14 cellular contexts compared by ENCODE assay signal in genomic region chr1:100982783-100983182, GRCh38.
"Had no signal": no experiment of that assay in that cellular context is flagged by ENCODE, and none has a peak within 500 bp of the region (broad histone marks: within the 10 kb centered on the region; RNA-seq: fewer than 3 reads in every experiment).

No MANE protein-coding gene starts in this region.

- DNase-seq: activated CD4-positive, alpha-beta T cell treated with anti-CD3 and anti-CD28 coated beads, Interleukin-2, amount 50 U/mL, for 1 hour; activated effector memory CD4-positive, alpha-beta T cell treated with Interleukin-2 at 50 U/mL for 16 hours; activated naive CD4-positive, alpha-beta T cell treated with anti-CD3 and anti-CD28 coated beads, Interleukin-2, amount 50 U/mL, for 16 hours; activated T-cell treated with anti-CD3 and anti-CD28 coated beads for 4 hours; hippocampal formation; naive B cell; ovary; sigmoid colon; spleen; uterus had no signal

- H3K9me3 Mint-ChIP-seq: naive B cell; T-helper 2 cell treated with Interferon-gamma antibody and Interleukin-4, amounts not matched to agents 5 μg/mL and 100 μg/mL, for 36 hours had no signal

- H3K4me3 ChIP-seq: ovary, sigmoid colon, spleen, thoracic aorta, uterus had no signal

- H3K27me3 ChIP-seq: ovary, sigmoid colon, spleen, uterus had no signal

- ATAC-seq: activated CD4-positive, CD25-positive, alpha-beta regulatory T cell treated with anti-CD3 and anti-CD28 coated beads, Interleukin-2, amount 50 U/mL, for 24 hours; esophagus mucosa had no signal

- H3K4me1 ChIP-seq: spleen, uterus had no signal

- H3K27ac ChIP-seq: ovary, sigmoid colon, spleen, thoracic aorta, uterus had no signal

- H3K27ac Mint-ChIP-seq: T-helper 2 cell treated with Interferon-gamma antibody and Interleukin-4, amounts not matched to agents 5 μg/mL and 100 μg/mL, for 36 hours had no signal

- H3K4me3 Mint-ChIP-seq: naive B cell; T-helper 2 cell treated with Interferon-gamma antibody and Interleukin-4, amounts not matched to agents 5 μg/mL and 100 μg/mL, for 36 hours had no signal

- H3K9me3 ChIP-seq: ovary, sigmoid colon, spleen, thoracic aorta, uterus had no signal

- H3K36me3 ChIP-seq: ovary, thoracic aorta, uterus had no signal

- H3K27me3 Mint-ChIP-seq: naive B cell had no signal
